ENCODE assay signal across 8 cellular contexts in the genomic region with DNA sequence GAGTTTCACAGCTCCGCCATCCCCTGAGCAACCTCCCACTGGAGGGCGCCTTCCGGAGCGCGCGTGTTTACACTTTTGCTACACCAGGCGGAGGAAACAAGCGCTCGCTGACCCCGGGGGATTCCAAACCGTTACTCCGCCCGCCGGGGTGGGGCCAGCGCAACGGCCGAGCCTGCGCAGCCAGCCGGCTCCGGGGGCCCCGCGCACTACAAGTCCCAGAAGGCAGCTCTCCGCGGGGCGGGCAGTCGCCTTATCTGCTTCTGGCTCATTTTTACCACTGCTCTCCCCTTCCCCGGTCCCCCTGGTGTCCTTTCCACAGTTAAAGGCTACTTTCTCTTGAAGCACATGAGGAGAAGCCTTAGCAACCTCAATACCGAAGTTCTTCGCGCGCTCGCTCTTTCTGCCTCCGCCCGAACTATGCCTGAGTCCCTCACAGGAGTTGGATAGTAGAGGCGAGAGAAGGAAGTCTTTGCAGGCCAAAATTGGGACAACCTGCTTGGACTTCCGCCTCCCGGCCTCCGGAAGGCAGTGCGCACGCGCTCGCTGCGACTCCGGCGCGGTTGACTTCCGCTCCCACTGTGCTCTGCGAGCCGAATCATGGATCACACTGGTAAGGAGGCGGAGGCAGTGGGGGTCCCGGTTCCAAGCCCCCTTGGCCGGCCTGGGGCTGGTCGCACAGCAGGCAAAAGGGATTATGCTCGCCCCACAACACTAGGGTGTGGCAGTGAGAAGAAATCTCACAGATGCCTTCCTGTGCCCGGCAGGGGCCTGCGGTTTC. TPM values are rescaled to one million over a fixed set of nuclear protein-coding genes. Genes with fewer than 3 reads are reported as not detected.
DNase-seq lines count a peak whose midpoint lies in the region; TF ChIP-seq lines count a peak whose summit lies in the region.

TSS of gene CBLL1 (plus strand) at position 576 of the 778 bp plus-strand sequence. CDS start at position 598, 22 bp downstream.

- no peaks in the 10 kb centered on the region for H3K36me3 Mint-ChIP-seq in neural crest cell (ENCODE audit: low read depth)

- H3K9me3 ChIP-seq in MM.1S (replicated peaks; ENCODE audit: insufficient read depth, low read length), result no peaks in the 10 kb centered on the region
- H3K9me3 ChIP-seq in stomach smooth muscle (ENCODE audit: control insufficient read depth in 2 of 2, low read length in 2 of 2), result no peaks in the 10 kb centered on the region

- H3K9me2 ChIP-seq in MM.1S (replicated peaks; ENCODE audit: insufficient read depth, low read length), result no peaks in the 10 kb centered on the region

- H3K4me3 ChIP-seq in MM.1S (ENCODE audit: low read length) (peak within 1 kb of the TSS; percentile 84), foreskin fibroblast (ENCODE audit: low read depth in 1 of 2, low read length in 2 of 2) (peak within 1 kb of the TSS; percentile 78 to 94), stomach smooth muscle (ENCODE audit: low read length in 2 of 2) (peak within 1 kb of the TSS; percentile 88 to 98)

- H3F3A ChIP-seq in MM.1S (ENCODE audit: insufficient read depth, low read length), result peaks cover 19% of the 10 kb centered on the region

- TF ChIP-seq CTCF in MM.1S (IDR thresholded peaks at IDR 0.05; ENCODE audit: low read length), result peak; percentile 77
- peak; percentile 81 for TF ChIP-seq CTCF in foreskin fibroblast (IDR thresholded peaks at IDR 0.05; ENCODE audit: low read depth, low read length)
- TF ChIP-seq CTCF in neural crest cell (conservative IDR thresholded peaks at IDR 0.05), result peak; percentile 73

- H3K4me1 Mint-ChIP-seq in neural crest cell, result peaks cover 28% of the 10 kb centered on the region

- peaks cover 40% of the 10 kb centered on the region for H4K20me1 ChIP-seq in MM.1S (ENCODE audit: insufficient read depth, low read length)

- H3K9ac ChIP-seq in MM.1S (ENCODE audit: low read length), result peak within 1 kb of the TSS; percentile 86
- H3K9ac ChIP-seq in stomach smooth muscle (ENCODE audit: low read length in 2 of 2), result peak within 1 kb of the TSS; percentile 90 to 97

- peak within 1 kb of the TSS; percentile 98 for H3K4me3 Mint-ChIP-seq in neural crest cell

- H3K4me1 ChIP-seq in MM.1S (ENCODE audit: low read length), result peaks cover 23% of the 10 kb centered on the region
- H3K4me1 ChIP-seq in stomach smooth muscle (ENCODE audit: control insufficient read depth, insufficient read depth, low read length), result peaks cover 16% of the 10 kb centered on the region

- H3K36me3 ChIP-seq in MM.1S (replicated peaks; ENCODE audit: insufficient read depth, low read length) (no peaks in the 10 kb centered on the region), stomach smooth muscle (ENCODE audit: control insufficient read depth in 2 of 2, insufficient read depth in 2 of 2, low read length in 2 of 2) (no peaks in the 10 kb centered on the region)

- H3K79me2 ChIP-seq in MM.1S (ENCODE audit: low read length), result peaks cover 49% of the 10 kb centered on the region

- DNase-seq in GF-D8 (lab: John Stamatoyannopoulos, UW) (peak; percentile 86), HCEC 1CT (peak; percentile 97), MM.1S (peak; percentile 99), SIG-M5 (lab: John Stamatoyannopoulos, UW) (peak; percentile 85), activated gamma-delta T cell treated with Interleukin-2 at 50 U/mL for 16 hours (peak; percentile 98), foreskin fibroblast (peak; percentile 96 to 99), neural crest cell (ENCODE audit: low read depth, low spot score) (peak; percentile 95)

- peak within 1 kb of the TSS; percentile 85 for H3K4me2 ChIP-seq in MM.1S (ENCODE audit: low read depth, low read length)

- peaks cover 22% of the 10 kb centered on the region for H3K27me3 Mint-ChIP-seq in neural crest cell (ENCODE audit: low read depth)

- peak within 1 kb of the TSS; percentile 100 for H3K27ac Mint-ChIP-seq in neural crest cell (ENCODE audit: unreplicated experiment)

- H3K27ac ChIP-seq in MM.1S (ENCODE audit: low read length) (peak within 1 kb of the TSS; percentile 91), stomach smooth muscle (ENCODE audit: low read length) (peak within 1 kb of the TSS; percentile 98)

- H2AFZ ChIP-seq in MM.1S (ENCODE audit: low read length), result peak within 1 kb of the TSS; percentile 86

- no peaks in the 10 kb centered on the region for H3K27me3 ChIP-seq in MM.1S (replicated peaks; ENCODE audit: insufficient read depth, low read length)
- H3K27me3 ChIP-seq in stomach smooth muscle (ENCODE audit: control insufficient read depth in 1 of 2, insufficient read depth in 2 of 2, low read length in 2 of 2), result no peaks in the 10 kb centered on the region

- H3K9me3 Mint-ChIP-seq in neural crest cell, result no peaks in the 10 kb centered on the region

RNA-seq across cellular contexts. Expression of gene CBLL1, which starts in this region (rescaled TPM):
- total RNA-seq in neural crest cell, result 30.8 and 35.2 TPM in 2 replicates

Comparison
In these comparisons a context has a peak if more than half of its experiments do, and no peak if none do; other contexts are left out.
1. Peak in every context shown above with its lines: DNase-seq, H3K4me3 ChIP-seq and H3K27ac ChIP-seq.